11 cellular contexts compared by ENCODE assay signal in genomic region chr11:64852804-64853520, GRCh38. TPM values are rescaled to one million over a fixed set of nuclear protein-coding genes. Genes with fewer than 3 reads are reported as not detected.
DNase-seq lines count a peak whose midpoint lies in the region; ATAC-seq and TF ChIP-seq lines count a peak whose summit lies in the region.
"Had no signal": no experiment of that assay in that cellular context is flagged by ENCODE, and none has a peak within 500 bp of the region (broad histone marks: within the 10 kb centered on the region; RNA-seq: fewer than 3 reads in every experiment).

No MANE protein-coding gene starts in this region.

- no peaks in the 10 kb centered on the region for H3K27me3 ChIP-seq in SU-DHL-6 (ENCODE audit: low read length)
- no peaks in the 10 kb centered on the region for H3K27me3 ChIP-seq in gastroesophageal sphincter
- H3K27me3 ChIP-seq in stomach smooth muscle (ENCODE audit: control insufficient read depth in 1 of 2, insufficient read depth in 2 of 2, low read length in 2 of 2) = no peaks in the 10 kb centered on the region

- peak overlapping the region; percentile 88 for H3K27ac Mint-ChIP-seq in activated CD8-positive, alpha-beta memory T cell treated with anti-CD3 and anti-CD28 coated beads, Interleukin-2, amount 10 ng/mL, durations not matched to agents 7 days and 5 days
- H3K27ac Mint-ChIP-seq: progenitor cell of endocrine pancreas had no signal

- WGBS in gastroesophageal sphincter (ENCODE audit: low coverage in 1 of 2), 2 donors = 43 to 88% methylated on average over 4 of the region's 24 CpGs

- no peak for TF ChIP-seq EP300 in gastroesophageal sphincter (IDR thresholded peaks at IDR 0.05)

- no peak for TF ChIP-seq CTCF in SU-DHL-6 (IDR thresholded peaks at IDR 0.05; ENCODE audit: insufficient read depth, low read length, poor library complexity, severe bottlenecking)
- TF ChIP-seq CTCF in gastroesophageal sphincter (IDR thresholded peaks at IDR 0.05) = no peak

- H3K9me3 Mint-ChIP-seq in activated CD8-positive, alpha-beta memory T cell treated with anti-CD3 and anti-CD28 coated beads, Interleukin-2, amount 10 ng/mL, durations not matched to agents 7 days and 5 days (ENCODE audit: low read depth) = no peaks in the 10 kb centered on the region

- CTCF ChIA-PET in activated CD8-positive, alpha-beta memory T cell treated with anti-CD3 and anti-CD28 coated beads, Interleukin-2, amount 10 ng/mL, durations not matched to agents 7 days and 5 days (lab: Charles Lee) = interaction anchor here (1.2 to 29.2 kb wide), 4 partner anchors 4 to 64 kb away, joined by 3 to 1163 read pairs (median 409); partner anchors contain the start of genes ATG2A, CDC42BPG and EHD1

- no peak overlapping the region for H2AFZ ChIP-seq in SU-DHL-6 (ENCODE audit: low read depth, low read length, severe bottlenecking)

- H3K27me3 Mint-ChIP-seq in activated CD8-positive, alpha-beta memory T cell treated with anti-CD3 and anti-CD28 coated beads, Interleukin-2, amount 10 ng/mL, durations not matched to agents 7 days and 5 days = no peaks in the 10 kb centered on the region
- H3K27me3 Mint-ChIP-seq: progenitor cell of endocrine pancreas had no signal

- H3K36me3 ChIP-seq in SU-DHL-6 (ENCODE audit: low read length) (peaks cover 3% of the 10 kb centered on the region; the same call in 1 of the 2 replicates), gastroesophageal sphincter (peaks cover 0 to 35% of the 10 kb centered on the region in 2 donors), stomach smooth muscle (ENCODE audit: control insufficient read depth in 2 of 2, insufficient read depth in 2 of 2, low read length in 2 of 2) (peaks cover 14 to 21% of the 10 kb centered on the region in 2 donors)

- peak overlapping the region; percentile 94 for H3K4me2 ChIP-seq in SU-DHL-6 (ENCODE audit: low read depth, low read length, poor library complexity, severe bottlenecking)

- no peak for TF ChIP-seq POLR2A in gastroesophageal sphincter (IDR thresholded peaks at IDR 0.05)

- H3K27ac ChIP-seq in SU-DHL-6 (ENCODE audit: low read depth, low read length) (peak overlapping the region; percentile 100), gastroesophageal sphincter (peak overlapping the region in 3 of 4 donors; percentile 90 to 97 (median 97)), stomach smooth muscle (ENCODE audit: low read length) (peak overlapping the region; percentile 67)

- H3K4me1 ChIP-seq in gastroesophageal sphincter = peaks cover 15 to 99% (median 68%) of the 10 kb centered on the region in 3 donors
- peaks cover 66% of the 10 kb centered on the region for H3K4me1 ChIP-seq in stomach smooth muscle (ENCODE audit: control insufficient read depth, insufficient read depth, low read length)

- H3K4me3 Mint-ChIP-seq in activated CD8-positive, alpha-beta memory T cell treated with anti-CD3 and anti-CD28 coated beads, Interleukin-2, amount 10 ng/mL, durations not matched to agents 7 days and 5 days = no peak overlapping the region

- peaks cover 64% of the 10 kb centered on the region for H3F3A ChIP-seq in SU-DHL-6 (ENCODE audit: insufficient read depth)

- H3K9me3 ChIP-seq in SU-DHL-6 (ENCODE audit: insufficient read depth, low read length) (no peaks in the 10 kb centered on the region), gastroesophageal sphincter (no peaks in the 10 kb centered on the region), stomach smooth muscle (ENCODE audit: control insufficient read depth in 2 of 2, low read length in 2 of 2) (no peaks in the 10 kb centered on the region)

- no peaks in the 10 kb centered on the region for H3K9me2 ChIP-seq in SU-DHL-6 (replicated peaks; ENCODE audit: insufficient read depth, low read length)

- H3K9ac ChIP-seq in SU-DHL-6 (ENCODE audit: low read length) (peak overlapping the region; percentile 67), stomach smooth muscle (ENCODE audit: low read length in 2 of 2) (no peak overlapping the region)

- no peak for DNase-seq in activated CD8-positive, alpha-beta memory T cell treated with anti-CD3 and anti-CD28 coated beads, Interleukin-2, amount 10 ng/mL, durations not matched to agents 7 days and 5 days
- DNase-seq in activated CD8-positive, alpha-beta memory T cell treated with anti-CD3 and anti-CD28 coated beads, Interleukin-2, amount 50 U/mL, for 4 hours = no peak
- DNase-seq in anterior cingulate cortex (lab: John Stamatoyannopoulos, UW) = no peak
- no peak for DNase-seq in ecto neural progenitor cell (ENCODE audit: low spot score)
- DNase-seq: KG1, NCI-H510A treated with DMSO at 0.1 percent for 48 hours had no signal

- H3K36me3 Mint-ChIP-seq in activated CD8-positive, alpha-beta memory T cell treated with anti-CD3 and anti-CD28 coated beads, Interleukin-2, amount 10 ng/mL, durations not matched to agents 7 days and 5 days = peaks cover 30% of the 10 kb centered on the region

- ATAC-seq in activated CD8-positive, alpha-beta memory T cell treated with anti-CD3 and anti-CD28 coated beads, Interleukin-2, amount 10 ng/mL, durations not matched to agents 7 days and 5 days = no peak
- ATAC-seq in gastroesophageal sphincter (no peak), HG03439 (IDR thresholded peaks at IDR 0.05; ENCODE audit: unreplicated experiment) (no peak)

- peaks cover 12% of the 10 kb centered on the region; the same call in 1 of the 2 replicates for H3K79me2 ChIP-seq in SU-DHL-6 (ENCODE audit: insufficient read depth, low read length)

- no peaks in the 10 kb centered on the region for H4K20me1 ChIP-seq in SU-DHL-6 (ENCODE audit: low read depth, low read length)

- H3K4me3 ChIP-seq in SU-DHL-6 (ENCODE audit: insufficient read depth, low read length, poor library complexity, severe bottlenecking) (peak overlapping the region; percentile 20), gastroesophageal sphincter (no peak overlapping the region), stomach smooth muscle (ENCODE audit: low read length in 2 of 2) (no peak overlapping the region)

- peaks cover 92% of the 10 kb centered on the region for H3K4me1 Mint-ChIP-seq in activated CD8-positive, alpha-beta memory T cell treated with anti-CD3 and anti-CD28 coated beads, Interleukin-2, amount 10 ng/mL, durations not matched to agents 7 days and 5 days

RNA-seq across cellular contexts. Expression of gene CDC42BPG, which starts 8.5 kb away (rescaled TPM):
- total RNA-seq in activated CD8-positive, alpha-beta memory T cell treated with anti-CD3 and anti-CD28 coated beads, Interleukin-2, amount 10 ng/mL, durations not matched to agents 7 days and 5 days = under 1 TPM; 0.50 to 0.61 TPM
- under 1 TPM; 0.08 to 0.94 (median 0.22) TPM for total RNA-seq in gastroesophageal sphincter

RNA-seq across cellular contexts. Expression of gene EHD1, which starts 25.5 kb away (rescaled TPM):
- 100 to 1,000 TPM; 149 to 155 TPM for total RNA-seq in activated CD8-positive, alpha-beta memory T cell treated with anti-CD3 and anti-CD28 coated beads, Interleukin-2, amount 10 ng/mL, durations not matched to agents 7 days and 5 days
- 100 to 1,000 TPM in 2 of 4 donors, 10 to 100 TPM in 2; 92.1 to 188 (median 101) TPM for total RNA-seq in gastroesophageal sphincter

RNA-seq across cellular contexts. Expression of gene MEN1, which starts 42.6 kb away (rescaled TPM):
- 10 to 100 TPM; 31.2 to 42.1 TPM for total RNA-seq in activated CD8-positive, alpha-beta memory T cell treated with anti-CD3 and anti-CD28 coated beads, Interleukin-2, amount 10 ng/mL, durations not matched to agents 7 days and 5 days
- 10 to 100 TPM in 2 of 4 donors, 1 to 10 TPM in 2; 7.1 to 20.9 (median 11.6) TPM for total RNA-seq in gastroesophageal sphincter

RNA-seq across cellular contexts. Expression of gene MAP4K2, which starts 49.9 kb away (rescaled TPM):
- total RNA-seq in activated CD8-positive, alpha-beta memory T cell treated with anti-CD3 and anti-CD28 coated beads, Interleukin-2, amount 10 ng/mL, durations not matched to agents 7 days and 5 days = 10 to 100 TPM; 61.1 to 65.0 TPM
- total RNA-seq in gastroesophageal sphincter = 10 to 100 TPM; 17.6 to 24.0 (median 19.6) TPM
